ENCODE assay signal across 1 cellular context in genomic region chr5:115124741-115125140, GRCh38.
TF ChIP-seq lines count a peak whose summit lies in the region.

No MANE protein-coding gene starts in this region.

TF ChIP-seq in HepG2, 621 proteins besides CTCF, POLR2A, EP300 and RAD21 (continued from another document):
- TF ChIP-seq SIN3A (IDR thresholded peaks at IDR 0.05; ENCODE audit: borderline replicate concordance, low read depth, low read length): no peak
- TF ChIP-seq ZNF512B (CRISPR knock-in tag; IDR thresholded peaks at IDR 0.05; ENCODE audit: borderline replicate concordance): no peak
- TF ChIP-seq ZNF562 (CRISPR knock-in tag; IDR thresholded peaks at IDR 0.05; ENCODE audit: borderline replicate concordance): no peak
- TF ChIP-seq DNMT1 (CRISPR knock-in tag; IDR thresholded peaks at IDR 0.05): no peak
- no peak for TF ChIP-seq ZBTB14 (CRISPR knock-in tag; IDR thresholded peaks at IDR 0.05)
- no peak for TF ChIP-seq NFATC3 (CRISPR knock-in tag; IDR thresholded peaks at IDR 0.05)
- TF ChIP-seq MLXIP (CRISPR knock-in tag; IDR thresholded peaks at IDR 0.05; ENCODE audit: borderline replicate concordance): no peak
